Comparison of ENCODE assay signal across 8 cellular contexts in genomic region chr11:65430406-65431217, GRCh38. TPM values are rescaled to one million over a fixed set of nuclear protein-coding genes. Genes with fewer than 3 reads are reported as not detected.
DNase-seq lines count a peak whose midpoint lies in the region; ATAC-seq lines count a peak whose summit lies in the region.

No MANE protein-coding gene starts in this region.

- peak overlapping the region; percentile 57 for H3K27ac ChIP-seq in temporal lobe (ENCODE audit: low read depth, low read length)

- DNase-seq in activated CD4-positive, CD25-positive, alpha-beta regulatory T cell treated with anti-CD3 and anti-CD28 coated beads, Interleukin-2, amount 50 U/mL, for 72 hours = peak; percentile 28
- no peak for DNase-seq in activated CD4-positive, CD25-positive, alpha-beta regulatory T cell (lab: John Stamatoyannopoulos, UW)
- DNase-seq in activated CD8-positive, alpha-beta memory T cell treated with anti-CD3 and anti-CD28 coated beads, Interleukin-2, amount 50 U/mL, for 4 hours = peak; percentile 11
- DNase-seq in iris pigment epithelial cell (ENCODE audit: low read depth) = peak; percentile 65
- no peak for DNase-seq in middle frontal gyrus (ENCODE audit: extremely low spot score, low spot score)
- DNase-seq in MV-4-11 (lab: John Stamatoyannopoulos, UW) = no peak

- no peak for ATAC-seq in GM21528 (IDR thresholded peaks at IDR 0.05; ENCODE audit: low FRiP score, unreplicated experiment)

RNA-seq across cellular contexts. Expression of gene NEAT1, which starts 8.0 kb away (rescaled TPM):
- 8.4 TPM for total RNA-seq in temporal lobe

RNA-seq across cellular contexts. Expression of gene FRMD8, which starts 44.2 kb away (rescaled TPM):
- 6.9 TPM for total RNA-seq in temporal lobe

RNA-seq across cellular contexts. Expression of gene SLC25A45, which starts 48.2 kb away (rescaled TPM):
- 0.74 TPM for total RNA-seq in temporal lobe

Comparison
In these comparisons a context has a peak if more than half of its experiments do, and no peak if none do; other contexts are left out.
1. DNase-seq: peak in activated CD4-positive, CD25-positive, alpha-beta regulatory T cell treated with anti-CD3 and anti-CD28 coated beads, Interleukin-2, amount 50 U/mL, for 72 hours (single experiment), activated CD8-positive, alpha-beta memory T cell treated with anti-CD3 and anti-CD28 coated beads, Interleukin-2, amount 50 U/mL, for 4 hours (single experiment) and iris pigment epithelial cell (single experiment); none in activated CD4-positive, CD25-positive, alpha-beta regulatory T cell (0 of 4), middle frontal gyrus (single experiment) and MV-4-11 (single experiment).